Comparison of ENCODE assay signal across 14 cellular contexts in the genomic region with DNA sequence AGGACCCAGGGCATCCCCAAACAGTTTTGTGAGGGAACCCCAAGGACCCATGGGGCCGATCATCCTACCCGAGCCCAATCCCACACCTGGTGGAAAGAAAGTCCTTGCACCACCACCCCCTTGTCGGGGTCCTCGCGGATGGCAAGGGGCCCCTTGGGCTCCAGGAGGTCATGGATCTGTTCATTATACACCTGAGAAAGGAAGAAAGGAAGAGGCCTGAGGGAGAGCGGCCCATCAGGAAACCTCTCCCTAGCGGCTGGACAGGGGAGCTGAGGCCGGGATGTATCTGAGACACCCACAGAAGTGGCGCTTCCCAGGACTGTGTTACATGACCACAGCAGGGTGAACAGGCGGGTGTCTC. TPM values are rescaled to one million over a fixed set of nuclear protein-coding genes. Genes with fewer than 3 reads are reported as not detected.
DNase-seq lines count a peak whose midpoint lies in the region; ATAC-seq and TF ChIP-seq lines count a peak whose summit lies in the region.
"Had no signal": no experiment of that assay in that cellular context is flagged by ENCODE, and none has a peak within 500 bp of the region (broad histone marks: within the 10 kb centered on the region; RNA-seq: fewer than 3 reads in every experiment).

No MANE protein-coding gene starts in this region.

- H3K27me3 Mint-ChIP-seq in endodermal cell (ENCODE audit: insufficient read depth), result no peaks in the 10 kb centered on the region
- H3K27me3 Mint-ChIP-seq: CD4-positive, alpha-beta memory T cell had no signal

- in situ Hi-C loops in Panc1 (cut with HindIII; ENCODE audit: low pct_unique_long_range_greater_than_20kb, low sequenced_read_pairs), result no loop called here

- no peaks in the 10 kb centered on the region for H3K4me1 ChIP-seq in Panc1 (ENCODE audit: control insufficient read depth, insufficient read depth, low read length)
- H3K4me1 ChIP-seq in endodermal cell (ENCODE audit: control insufficient read depth, insufficient read depth, low read length), result no peaks in the 10 kb centered on the region
- no peaks in the 10 kb centered on the region for H3K4me1 ChIP-seq in sigmoid colon

- intact Hi-C loops in Panc1 (cut with micrococcal nuclease; ENCODE audit: unreplicated experiment) (no loop called here), sigmoid colon (cut with DNase I) (no loop called here), Right ventricle myocardium superior (cut with DNase I) (no loop called here)

- H3K36me3 ChIP-seq in H7 (replicated peaks; ENCODE audit: control insufficient read depth, insufficient read depth, low read length) (peaks cover 30% of the 10 kb centered on the region), Panc1 (ENCODE audit: control insufficient read depth, insufficient read depth, low read length) (peaks cover 2% of the 10 kb centered on the region; the same call in 1 of the 2 replicates), endodermal cell (ENCODE audit: control insufficient read depth, insufficient read depth, low read length) (peaks cover 81% of the 10 kb centered on the region), sigmoid colon (no peaks in the 10 kb centered on the region)

- TF ChIP-seq POLR2A in sigmoid colon (IDR thresholded peaks at IDR 0.05), result no peak
- no peak for TF ChIP-seq POLR2A in GM18505 (IDR thresholded peaks at IDR 0.05; ENCODE audit: borderline replicate concordance, extremely low read depth, insufficient read depth, insufficient read length)

- H3K27ac Mint-ChIP-seq in endodermal cell, result no peak overlapping the region

- H3K9ac ChIP-seq in endodermal cell (ENCODE audit: extremely low read depth, low read length, poor library complexity, severe bottlenecking), result no peak overlapping the region

- H3K9me3 ChIP-seq in Panc1 (ENCODE audit: control insufficient read depth, insufficient read depth, low read depth, low read length) (no peaks in the 10 kb centered on the region), endodermal cell (ENCODE audit: control insufficient read depth, low read length) (peaks cover 7% of the 10 kb centered on the region), sigmoid colon (no peaks in the 10 kb centered on the region)
- H3K9me3 ChIP-seq: BE2C had no signal

- WGBS in endodermal cell (ENCODE audit: insufficient coverage in 1 of 2, insufficient read length in 1 of 2), 2 experiments, result 97 to 98% methylated on average over 8 to 10 of the region's 10 CpGs
- 98% methylated on average over 10 of the region's 10 CpGs for WGBS in sigmoid colon, 2 donors

- TF ChIP-seq EP300 in sigmoid colon (IDR thresholded peaks at IDR 0.05), result no peak

- peaks cover 44% of the 10 kb centered on the region for H3K36me3 Mint-ChIP-seq in endodermal cell (ENCODE audit: low read depth)
- H3K36me3 Mint-ChIP-seq: CD4-positive, alpha-beta memory T cell had no signal

- TF ChIP-seq CTCF in Panc1 (IDR thresholded peaks at IDR 0.05), result no peak
- no peak for TF ChIP-seq CTCF in endodermal cell (conservative IDR thresholded peaks at IDR 0.05)
- no peak for TF ChIP-seq CTCF in sigmoid colon (IDR thresholded peaks at IDR 0.05)

- peaks cover 9% of the 10 kb centered on the region for H3K4me1 Mint-ChIP-seq in endodermal cell

- CTCF ChIA-PET in Panc1 (lab: Charles Lee), result interaction anchor here (0.6 kb wide), 1 partner anchor 43 kb away, joined by 3 read pairs; no protein-coding TSS in a partner anchor

- POLR2A ChIA-PET in Panc1 (lab: Charles Lee), result no interaction called here

- H3K9me3 Mint-ChIP-seq in endodermal cell, result peaks cover 3% of the 10 kb centered on the region

- no peak overlapping the region for H3K4me3 ChIP-seq in H7 (ENCODE audit: insufficient read depth, low read depth, low read length)
- H3K4me3 ChIP-seq in Panc1 (ENCODE audit: low read depth in 2 of 2, low read length in 2 of 2), result no peak overlapping the region
- no peak overlapping the region for H3K4me3 ChIP-seq in endodermal cell (ENCODE audit: low read length)
- no peak overlapping the region for H3K4me3 ChIP-seq in sigmoid colon

- no peak overlapping the region for H3K4me3 Mint-ChIP-seq in endodermal cell
- H3K4me3 Mint-ChIP-seq: CD4-positive, alpha-beta memory T cell had no signal

- no peak overlapping the region for H3K27ac ChIP-seq in Panc1 (ENCODE audit: low read length)
- H3K27ac ChIP-seq in endodermal cell (ENCODE audit: low read depth, low read length), result no peak overlapping the region
- H3K27ac ChIP-seq in sigmoid colon, result no peak overlapping the region
- H3K27ac ChIP-seq: C4-2B had no signal

- ATAC-seq in Panc1, result 0 out of 2 replicates have a peak, but pooled peaks have one; percentile 47
- no peak for ATAC-seq in Right ventricle myocardium superior (ENCODE audit: poor library complexity)
- no peak for ATAC-seq in GM18505 (IDR thresholded peaks at IDR 0.05; ENCODE audit: unreplicated experiment)
- ATAC-seq: HCT116 had no signal

- BruUV-seq in Panc1 (replicated peaks; lab: Mats Ljungman, UMichigan), result no TSS peak

- H3K27me3 ChIP-seq in H7 (ENCODE audit: control insufficient read depth, insufficient read depth, low read length) (no peaks in the 10 kb centered on the region), Panc1 (ENCODE audit: control insufficient read depth, insufficient read depth, low read length) (no peaks in the 10 kb centered on the region), endodermal cell (ENCODE audit: control insufficient read depth, insufficient read depth, low read length, poor library complexity, severe bottlenecking) (no peaks in the 10 kb centered on the region), sigmoid colon (no peaks in the 10 kb centered on the region)
- H3K27me3 ChIP-seq: BE2C had no signal

- DNase-seq in H7 (peak; percentile 30), Panc1 (ENCODE audit: low read depth, low spot score) (no peak), endodermal cell (peak; percentile 26), sigmoid colon (peak; percentile 52), midbrain (lab: John Stamatoyannopoulos, UW) (no peak), Right ventricle myocardium superior (no peak)
- no peak for DNase-seq in activated naive CD4-positive, alpha-beta T cell treated with anti-CD3 and anti-CD28 coated beads, Interleukin-2, amount 50 U/mL, for 16 hours
- DNase-seq: BE2C; CD4-positive, alpha-beta memory T cell; DMS79 had no signal

RNA-seq across cellular contexts. Expression of a gene that starts 12.8 kb away (rescaled TPM):
- total RNA-seq in H7 (2014; rRNA removed; shearing (Covaris generic)), result 17.9 and 20.4 TPM in 2 replicates
- total RNA-seq in Panc1 (2021; ENCODE audit: unreplicated experiment) (31.3 TPM), endodermal cell (10 to 100 TPM; 43.5 to 64.7 TPM), sigmoid colon (1 to 10 TPM in 1 of 4 donors, under 1 TPM in 3; under 0.01 to 1.4 (median 0.30) TPM), Right ventricle myocardium superior (1.8 TPM)
- 12.2 TPM for polyA plus RNA-seq in Panc1 (2012; ENCODE audit: insufficient read length)
- polyA plus RNA-seq in endodermal cell (2013, experiment 1 of 2), result 45.3 TPM
- 46.4 TPM for polyA plus RNA-seq in endodermal cell (2013, experiment 2 of 2)
- 10 to 100 TPM in 1 of 3 donors, 1 to 10 TPM in 1, under 1 TPM in 1; 0.60 to 10.5 (median 1.4) TPM for polyA plus RNA-seq in sigmoid colon
- total RNA-seq: CD4-positive, alpha-beta memory T cell had no signal
- polyA plus RNA-seq: CD4-positive, alpha-beta memory T cell had no signal

RNA-seq across cellular contexts. Expression of a gene that starts 19.4 kb away (rescaled TPM):
- 0.10 and 0.85 TPM in 2 replicates for total RNA-seq in H7 (2014; rRNA removed; shearing (Covaris generic))
- total RNA-seq in Panc1 (2021; ENCODE audit: unreplicated experiment), result not detected
- 0.79 TPM for polyA plus RNA-seq in Panc1 (2012; ENCODE audit: insufficient read length)
- under 1 TPM in 1 of 2 donors, not detected in 1; 0.35 TPM for total RNA-seq in endodermal cell
- 0.11 TPM for polyA plus RNA-seq in endodermal cell (2013, experiment 1 of 2)
- 0.83 TPM for polyA plus RNA-seq in endodermal cell (2013, experiment 2 of 2)
- not detected for total RNA-seq in sigmoid colon
- 1 to 10 TPM in 2 of 3 donors, not detected in 1; 1.3 to 2.4 TPM for polyA plus RNA-seq in sigmoid colon
- 4.7 TPM for total RNA-seq in Right ventricle myocardium superior
- total RNA-seq: CD4-positive, alpha-beta memory T cell; G401 had no signal

RNA-seq across cellular contexts. Expression of a gene that starts 33.4 kb away (rescaled TPM):
- 12.7 and 17.3 TPM in 2 replicates for total RNA-seq in H7 (2014; rRNA removed; shearing (Covaris generic))
- total RNA-seq in Panc1 (2021; ENCODE audit: unreplicated experiment), result 9.5 TPM
- 18.2 TPM for polyA plus RNA-seq in Panc1 (2012; ENCODE audit: insufficient read length)
- 1 to 10 TPM; 1.4 to 2.7 TPM for total RNA-seq in endodermal cell
- 13.9 TPM for polyA plus RNA-seq in endodermal cell (2013, experiment 1 of 2)
- polyA plus RNA-seq in endodermal cell (2013, experiment 2 of 2), result 12.4 TPM
- total RNA-seq in sigmoid colon, result 1 to 10 TPM in 2 of 4 donors, under 1 TPM in 2; 0.41 to 4.3 (median 1.3) TPM
- polyA plus RNA-seq in sigmoid colon, result 1 to 10 TPM in 2 of 3 donors, not detected in 1; 1.4 to 2.0 TPM
- total RNA-seq in Right ventricle myocardium superior, result 7.3 TPM
- total RNA-seq: CD4-positive, alpha-beta memory T cell had no signal
- polyA plus RNA-seq: CD4-positive, alpha-beta memory T cell had no signal

RNA-seq across cellular contexts. Expression of a gene that starts 35.5 kb away (rescaled TPM):
- 122 and 137 TPM in 2 replicates for total RNA-seq in H7 (2014; rRNA removed; shearing (Covaris generic))
- total RNA-seq in Panc1 (2021; ENCODE audit: unreplicated experiment) (98.0 TPM), endodermal cell (100 to 1,000 TPM; 145 to 171 TPM), sigmoid colon (10 to 100 TPM; 33.7 to 93.1 (median 55.8) TPM), Right ventricle myocardium superior (66.9 TPM)
- polyA plus RNA-seq in Panc1 (2012; ENCODE audit: insufficient read length), result 63.8 TPM
- 114 TPM for polyA plus RNA-seq in endodermal cell (2013, experiment 1 of 2)
- 101 TPM for polyA plus RNA-seq in endodermal cell (2013, experiment 2 of 2)
- polyA plus RNA-seq in sigmoid colon, result 10 to 100 TPM; 20.6 to 48.4 (median 21.6) TPM

Comparison
In these comparisons a context has a peak if more than half of its experiments do, and no peak if none do; other contexts are left out.
1. DNase-seq: peak in H7 (single experiment), endodermal cell (single experiment) and sigmoid colon (single experiment); none in Panc1 (single experiment), activated naive CD4-positive, alpha-beta T cell treated with anti-CD3 and anti-CD28 coated beads, Interleukin-2, amount 50 U/mL, for 16 hours (single experiment), midbrain (single experiment) and Right ventricle myocardium superior (single experiment).